ENCODE assay signal across 20 cellular contexts in the genomic region with DNA sequence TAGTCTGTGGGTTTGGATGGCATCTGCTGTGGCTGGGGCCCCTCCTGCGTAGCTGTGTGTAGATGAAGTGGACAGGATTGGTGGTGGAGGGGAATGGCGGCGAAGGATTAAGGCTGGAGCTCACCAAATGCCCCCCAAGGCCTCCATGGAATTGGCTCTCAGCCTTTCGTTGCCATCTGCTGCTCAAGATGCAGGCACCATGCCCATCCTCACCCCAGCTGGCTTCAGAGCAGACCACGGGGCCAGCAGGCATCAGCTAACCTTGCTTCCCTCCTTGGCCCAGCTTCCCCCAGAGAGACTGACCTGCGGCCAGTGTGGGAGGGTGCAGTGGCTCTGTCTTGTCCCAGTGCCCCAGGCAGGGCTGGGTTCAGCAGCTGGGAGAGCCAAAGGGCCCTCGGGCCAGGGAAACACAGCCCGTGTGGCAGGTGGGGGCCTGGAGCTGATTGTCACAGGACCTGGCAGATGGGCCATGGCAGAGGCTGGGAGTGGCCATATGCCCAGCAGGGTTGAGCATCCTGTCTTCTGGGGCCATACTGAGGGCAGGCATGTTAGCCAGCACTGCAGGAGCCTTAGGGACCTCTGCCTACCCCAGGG.
"Had no signal": no experiment of that assay in that cellular context is flagged by ENCODE, and none has a peak within 500 bp of the region (broad histone marks: within the 10 kb centered on the region; RNA-seq: fewer than 3 reads in every experiment).

No MANE protein-coding gene starts in this region.

- DNase-seq: activated CD4-positive, alpha-beta memory T cell treated with anti-CD3 and anti-CD28 coated beads, Interleukin-2, amount 10 ng/mL, durations not matched to agents 7 days and 5 days; activated CD4-positive, alpha-beta T cell treated with anti-CD3 and anti-CD28 coated beads for 4 hours; activated effector memory CD4-positive, alpha-beta T cell treated with Interleukin-2 at 50 U/mL for 16 hours; activated naive CD4-positive, alpha-beta T cell treated with anti-CD3 and anti-CD28 coated beads, Interleukin-2, amount 50 U/mL, for 16 hours; activated T-cell treated with anti-CD3 and anti-CD28 coated beads, Interleukin-2, amount 50 U/mL, for 4 hours; effector CD4-positive, alpha-beta T cell; esophagus squamous epithelium; hippocampal formation; kidney; mesendoderm; small intestine; stimulated activated CD4-positive, alpha-beta T cell treated with anti-CD3 and anti-CD28 coated beads, Interleukin-4, amount 100 ng/mL, for 24 hours; stimulated activated naive CD4-positive, alpha-beta T cell; T-helper 17 cell; trophoblast cell had no signal

- H3K9me3 ChIP-seq: esophagus squamous epithelium had no signal

- H3K36me3 Mint-ChIP-seq: natural killer cell treated with Interleukin-12 subunit alpha and Interleukin-12 subunit beta and Interleukin-15 and Interleukin-18, amount 100 ng/mL, for 72 hours had no signal

- H3K4me3 Mint-ChIP-seq: activated CD4-positive, alpha-beta memory T cell treated with anti-CD3 and anti-CD28 coated beads, Interleukin-2, amount 10 ng/mL, durations not matched to agents 7 days and 5 days; activated T-cell treated with anti-CD3 and anti-CD28 coated beads, Interleukin-2, amount 50 U/mL, for 4 hours; natural killer cell treated with Interleukin-12 subunit alpha and Interleukin-12 subunit beta and Interleukin-15 and Interleukin-18, amount 100 ng/mL, for 72 hours; T-helper 17 cell; WTC11 had no signal

- H3K4me1 Mint-ChIP-seq: activated CD4-positive, alpha-beta memory T cell treated with anti-CD3 and anti-CD28 coated beads, Interleukin-2, amount 10 ng/mL, durations not matched to agents 7 days and 5 days; T-helper 17 cell had no signal

- H3K27ac ChIP-seq: cardiac muscle cell, esophagus squamous epithelium had no signal

- FAIRE-seq: endothelial cell of umbilical vein, kidney, small intestine had no signal

- H3K27me3 Mint-ChIP-seq: activated CD4-positive, alpha-beta memory T cell treated with anti-CD3 and anti-CD28 coated beads, Interleukin-2, amount 10 ng/mL, durations not matched to agents 7 days and 5 days had no signal

- H3K36me3 ChIP-seq: cardiac muscle cell had no signal

- H3K27me3 ChIP-seq: cardiac muscle cell, esophagus squamous epithelium had no signal

- H3K9me3 Mint-ChIP-seq: activated T-cell treated with anti-CD3 and anti-CD28 coated beads, Interleukin-2, amount 50 U/mL, for 4 hours; natural killer cell treated with Interleukin-12 subunit alpha and Interleukin-12 subunit beta and Interleukin-15 and Interleukin-18, amount 100 ng/mL, for 72 hours; WTC11 had no signal

- ATAC-seq: activated T-cell treated with anti-CD3 and anti-CD28 coated beads, Interleukin-2, amount 50 U/mL, for 4 hours; T-helper 17 cell; WTC11 had no signal

- H3K27ac Mint-ChIP-seq: activated CD4-positive, alpha-beta memory T cell treated with anti-CD3 and anti-CD28 coated beads, Interleukin-2, amount 10 ng/mL, durations not matched to agents 7 days and 5 days; natural killer cell treated with Interleukin-12 subunit alpha and Interleukin-12 subunit beta and Interleukin-15 and Interleukin-18, amount 100 ng/mL, for 72 hours; T-helper 17 cell; WTC11 had no signal

- H3K4me3 ChIP-seq: cardiac muscle cell, coronary artery, esophagus squamous epithelium had no signal
